ENCODE assay signal across 27 cellular contexts in the genomic region with DNA sequence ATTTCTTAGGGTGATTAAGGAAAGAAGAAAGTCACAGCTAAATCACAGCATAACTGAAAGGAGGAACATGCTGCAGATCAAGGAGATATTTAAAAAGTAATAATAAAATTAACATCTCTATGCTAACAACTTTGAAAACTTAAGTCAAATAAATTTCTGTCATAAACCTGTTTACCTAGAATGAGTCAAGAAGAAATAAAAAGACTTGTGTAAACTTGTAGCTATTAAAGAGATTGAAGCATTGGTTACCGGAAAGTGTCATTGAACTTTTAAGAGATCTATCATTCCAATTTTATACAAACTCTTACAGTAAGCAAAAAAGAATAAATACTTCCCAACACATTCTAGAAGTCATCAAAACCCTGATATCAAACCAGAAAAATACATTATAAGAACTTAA.
DNase-seq lines count a peak whose midpoint lies in the region; ATAC-seq, FAIRE-seq and TF ChIP-seq lines count a peak whose summit lies in the region.
"Had no signal": no experiment of that assay in that cellular context is flagged by ENCODE, and none has a peak within 500 bp of the region (broad histone marks: within the 10 kb centered on the region; RNA-seq: fewer than 3 reads in every experiment).

No MANE protein-coding gene starts in this region.

- intact Hi-C loops in pancreas (cut with DNase I), result no loop called here

- ATAC-seq in pancreas (no peak), GM19023 (IDR thresholded peaks at IDR 0.05; ENCODE audit: unreplicated experiment) (no peak)
- ATAC-seq: GM12878 had no signal

- peak; percentile 89 for DNase-seq in LNCaP clone FGC (ENCODE audit: low read depth)
- peak; percentile 39 for DNase-seq in bronchial epithelial cell (ENCODE audit: low read depth)
- DNase-seq in epithelial cell of esophagus (ENCODE audit: low read depth), result peak; percentile 23
- no peak for DNase-seq in pancreas
- DNase-seq in NAMALWA (ENCODE audit: low spot score), result no peak
- no peak for DNase-seq in kidney glomerular epithelial cell (lab: John Stamatoyannopoulos, UW)
- no peak for DNase-seq in islet precursor cell
- DNase-seq: 8988T; ACHN; BE2C; C1 segment of cervical spinal cord; CD4-positive, alpha-beta memory T cell; CD8-positive, alpha-beta memory T cell; COR-L47; DMS 273 treated with DMSO at 0.1 percent for 48 hours; DMS153; DMS53; DMS79; DND-41; EL; GDM1 had no signal

- no peaks in the 10 kb centered on the region for H3K4me1 ChIP-seq in pancreas
- H3K4me1 ChIP-seq: BE2C had no signal

- H3K27me3 ChIP-seq in bronchial epithelial cell (ENCODE audit: control insufficient read depth, insufficient read depth, low read length) (no peaks in the 10 kb centered on the region), pancreas (no peaks in the 10 kb centered on the region)
- H3K27me3 ChIP-seq: BE2C, BLaER1 had no signal

- H3K36me3 ChIP-seq in bronchial epithelial cell (ENCODE audit: control insufficient read depth, insufficient read depth, low read length) (no peaks in the 10 kb centered on the region), pancreas (no peaks in the 10 kb centered on the region)
- H3K36me3 ChIP-seq: BE2C, BLaER1 had no signal

- no peaks in the 10 kb centered on the region for H3K9me3 ChIP-seq in pancreas
- H3K9me3 ChIP-seq: BE2C, BLaER1 had no signal

- H3K4me3 ChIP-seq in LNCaP clone FGC (ENCODE audit: low read depth, low read length) (no peak overlapping the region), bronchial epithelial cell (ENCODE audit: low read depth, low read length) (no peak overlapping the region), epithelial cell of esophagus (ENCODE audit: low read length) (no peak overlapping the region), pancreas (no peak overlapping the region)
- H3K4me3 ChIP-seq: BLaER1, GM12878 had no signal

- 92 to 98% methylated on average over 1 of the region's 1 CpG for WGBS in pancreas, 2 donors

- FAIRE-seq in bronchial epithelial cell (lab: Jason Lieb, UNC), result no peak
- peak; percentile 13 for FAIRE-seq in pancreas (lab: Jason Lieb, UNC)
- FAIRE-seq: GM12878, GM12892, GM18507, GM19239 had no signal

- TF ChIP-seq CTCF in LNCaP clone FGC (IDR thresholded peaks at IDR 0.05; ENCODE audit: control insufficient read depth, extremely low read depth, insufficient read depth) (no peak), bronchial epithelial cell (IDR thresholded peaks at IDR 0.05; ENCODE audit: insufficient read depth, low read length, severe bottlenecking) (no peak), epithelial cell of esophagus (IDR thresholded peaks at IDR 0.05; ENCODE audit: insufficient read depth, low read depth, low read length, missing control alignments) (no peak), pancreas (IDR thresholded peaks at IDR 0.05) (no peak)

- H3K27ac ChIP-seq in pancreas, result no peak overlapping the region
- H3K27ac ChIP-seq: BLaER1 had no signal

Comparison
In these comparisons a context has a peak if more than half of its experiments do, and no peak if none do; other contexts are left out.
1. DNase-seq: peak in LNCaP clone FGC (single experiment), bronchial epithelial cell (single experiment) and epithelial cell of esophagus (single experiment); none in pancreas (0 of 6), NAMALWA (single experiment), kidney glomerular epithelial cell (single experiment) and islet precursor cell (single experiment).